11 cellular contexts compared by ENCODE assay signal in the genomic region with DNA sequence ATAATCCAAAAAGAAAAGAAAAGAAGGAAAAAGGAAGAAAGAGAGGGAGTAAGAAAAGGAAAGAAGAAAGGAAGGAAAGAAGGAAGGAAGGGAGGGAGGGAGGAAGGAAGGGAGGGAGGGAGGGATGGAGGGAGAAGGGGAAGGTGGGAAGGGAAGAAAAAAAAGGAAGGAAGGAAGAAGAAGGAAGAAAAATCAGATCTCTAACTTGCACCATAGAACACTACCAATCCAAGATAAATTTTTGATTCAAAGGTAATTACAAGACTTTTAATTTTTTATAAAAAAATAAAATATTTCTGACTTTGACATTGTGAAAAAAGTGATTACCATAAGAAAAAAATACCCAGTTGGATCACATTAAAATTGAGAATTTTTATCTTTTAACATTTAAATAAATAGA.
"Had no signal": no experiment of that assay in that cellular context is flagged by ENCODE, and none has a peak within 500 bp of the region (broad histone marks: within the 10 kb centered on the region; RNA-seq: fewer than 3 reads in every experiment).

No MANE protein-coding gene starts in this region.

- FAIRE-seq: H1, H54 had no signal

- H3K4me3 ChIP-seq: GM23248, GM23338, HAP-1 had no signal

- DNase-seq: GM23248, GOT3, H7, H9, HCEC 1CT, HFFc6 had no signal

- H3K9ac ChIP-seq: GM23248 had no signal

- H3K9me3 ChIP-seq: HAP-1 had no signal

- H3K27ac ChIP-seq: GM23248 had no signal

- ATAC-seq: GM23338, HCT116 had no signal

- H3K4me1 ChIP-seq: HAP-1 had no signal

- H2AFZ ChIP-seq: GM23248, GM23338 had no signal

- H3K4me2 ChIP-seq: GM23338 had no signal

- H3K36me3 ChIP-seq: HAP-1 had no signal
